Comparison of ENCODE assay signal across 10 cellular contexts in genomic region chr6:89977808-89978748, GRCh38.
DNase-seq lines count a peak whose midpoint lies in the region; ATAC-seq and TF ChIP-seq lines count a peak whose summit lies in the region.
"Had no signal": no experiment of that assay in that cellular context is flagged by ENCODE, and none has a peak within 500 bp of the region (broad histone marks: within the 10 kb centered on the region; RNA-seq: fewer than 3 reads in every experiment).

No MANE protein-coding gene starts in this region.

- no peak for TF ChIP-seq POLR2A in stomach (IDR thresholded peaks at IDR 0.05)

- peak; percentile 89 for DNase-seq in DMS153 (lab: John Stamatoyannopoulos, UW)
- peak; percentile 84 for DNase-seq in NCI-H2171 (lab: John Stamatoyannopoulos, UW)
- peak; percentile 3 for DNase-seq in dermis blood vessel endothelial cell
- no peak for DNase-seq in kidney glomerular epithelial cell (lab: John Stamatoyannopoulos, UW)
- DNase-seq in foreskin keratinocyte, result no peak
- no peak for DNase-seq in stomach
- DNase-seq: CD4-positive, alpha-beta T cell had no signal

- H3K36me3 ChIP-seq in neural cell (ENCODE audit: insufficient read depth, low read length) (no peaks in the 10 kb centered on the region), stomach (no peaks in the 10 kb centered on the region)
- H3K36me3 ChIP-seq: SJSA1 had no signal

- H3K9ac ChIP-seq in neural cell (ENCODE audit: low read length), result peak overlapping the region; percentile 61

- H3K4me2 ChIP-seq in neural cell (ENCODE audit: low read length), result peak overlapping the region; percentile 70

- H3K9me3 ChIP-seq in neural cell (ENCODE audit: low read length), result no peaks in the 10 kb centered on the region
- no peaks in the 10 kb centered on the region for H3K9me3 ChIP-seq in stomach
- H3K9me3 ChIP-seq: SJSA1 had no signal

- WGBS in stomach, 5 donors, result 57 to 75% (median 65%) methylated on average over 8 of the region's 8 CpGs

- TF ChIP-seq RAD21 in neural cell (conservative IDR thresholded peaks at IDR 0.05), result no peak

- intact Hi-C loops in stomach (cut with DNase I; ENCODE audit: low total_unique reads), result no loop called here

- TF ChIP-seq CTCF in neural cell (IDR thresholded peaks at IDR 0.05; ENCODE audit: poor library complexity, severe bottlenecking), result peak; percentile 19
- TF ChIP-seq CTCF in foreskin keratinocyte (conservative IDR thresholded peaks at IDR 0.05), result no peak
- no peak for TF ChIP-seq CTCF in stomach (IDR thresholded peaks at IDR 0.05)

- H3K9me2 ChIP-seq in neural cell (ENCODE audit: insufficient read depth, low read length), result no peaks in the 10 kb centered on the region

- no peak for ATAC-seq in foreskin keratinocyte
- ATAC-seq in GM21367 (IDR thresholded peaks at IDR 0.05; ENCODE audit: unreplicated experiment), result no peak

- H4K20me1 ChIP-seq in neural cell (ENCODE audit: insufficient read depth), result no peaks in the 10 kb centered on the region

- H3K27ac ChIP-seq in neural cell (ENCODE audit: low read length) (peak overlapping the region; percentile 93), foreskin keratinocyte (no peak overlapping the region), stomach (no peak overlapping the region)
- H3K27ac ChIP-seq: SJSA1 had no signal

- peaks cover 13% of the 10 kb centered on the region for H3K79me2 ChIP-seq in neural cell (replicated peaks; ENCODE audit: insufficient read depth, low read length)

- H3F3A ChIP-seq in neural cell (ENCODE audit: insufficient read depth, low read length, poor library complexity, severe bottlenecking), result peaks cover 24% of the 10 kb centered on the region

- H3K4me3 ChIP-seq in neural cell (ENCODE audit: low read length), result peak overlapping the region; percentile 56
- H3K4me3 ChIP-seq in stomach, result no peak overlapping the region
- H3K4me3 ChIP-seq: SJSA1 had no signal

- TF ChIP-seq EP300 in neural cell (conservative IDR thresholded peaks at IDR 0.05; ENCODE audit: poor library complexity, severe bottlenecking), result peak; percentile 95
- TF ChIP-seq EP300 in stomach (IDR thresholded peaks at IDR 0.05), result no peak

- H3K27me3 ChIP-seq in neural cell (ENCODE audit: insufficient read depth, low read depth, low read length) (no peaks in the 10 kb centered on the region), foreskin keratinocyte (no peaks in the 10 kb centered on the region), stomach (no peaks in the 10 kb centered on the region)
- H3K27me3 ChIP-seq: SJSA1 had no signal

- H3K4me1 ChIP-seq in foreskin keratinocyte, result no peaks in the 10 kb centered on the region
- H3K4me1 ChIP-seq in stomach, result peaks cover 0 to 4% (median 0%) of the 10 kb centered on the region in 4 donors

- H2AFZ ChIP-seq in neural cell (ENCODE audit: low read depth, low read length), result no peak overlapping the region

TF ChIP-seq in neural cell, 6 proteins besides CTCF, POLR2A, EP300 and RAD21:
- TF ChIP-seq REST (IDR thresholded peaks at IDR 0.05; ENCODE audit: borderline replicate concordance) (peak; percentile 95), MXI1 (conservative IDR thresholded peaks at IDR 0.05; ENCODE audit: poor library complexity, severe bottlenecking) (peak; percentile 51), TAF1 (IDR thresholded peaks at IDR 0.05; ENCODE audit: low read depth) (peak; percentile 21), SMC3 (conservative IDR thresholded peaks at IDR 0.05; ENCODE audit: poor library complexity) (peak; percentile 7), EZH2 (IDR thresholded peaks at IDR 0.05; ENCODE audit: borderline replicate concordance, insufficient read depth, low read length, poor library complexity, severe bottlenecking) (no peak), POLR2AphosphoS5 (IDR thresholded peaks at IDR 0.05) (peak; percentile 93)
TF ChIP-seq in neural cell: peak in this region for 5.

Comparison
In these comparisons a context has a peak if more than half of its experiments do, and no peak if none do; other contexts are left out.
1. DNase-seq: peak in DMS153 (single experiment), NCI-H2171 (single experiment) and dermis blood vessel endothelial cell (single experiment); none in kidney glomerular epithelial cell (single experiment), foreskin keratinocyte (0 of 2) and stomach (single experiment).